In genomic region chr7:74438327-74438726, GRCh38 we compare ENCODE assay signal across 29 cellular contexts.
"Had no signal": no experiment of that assay in that cellular context is flagged by ENCODE, and none has a peak within 500 bp of the region (broad histone marks: within the 10 kb centered on the region; RNA-seq: fewer than 3 reads in every experiment).

No MANE protein-coding gene starts in this region.

- H3K27ac ChIP-seq: stomach, suprapubic skin, testis, thoracic aorta, thyroid gland, tibial artery, tibial nerve, transverse colon, upper lobe of left lung, upper lobe of right lung, uterus, vagina had no signal

- H3K4me3 Mint-ChIP-seq: stimulated activated effector memory CD8-positive, alpha-beta T cell treated with anti-CD3 and anti-CD28 coated beads, Interleukin-12 subunit alpha, Interleukin-12 subunit beta, amount 100 ng/mL, for 72 hours; stimulated activated memory B cell treated with anti-CD40 and anti-IgM and Interleukin-4, amounts not matched to agents 10 μg/mL and 1 μg/mL and 100 μg/mL, for 72 hours; stimulated activated naive B cell treated with anti-CD40 and anti-IgM and Interleukin-4, amounts not matched to agents 10 μg/mL and 1 μg/mL and 100 μg/mL, for 72 hours; stimulated activated naive CD8-positive, alpha-beta T cell treated with anti-CD3 and anti-CD28 coated beads, Interleukin-15, amount 100 ng/mL, for 72 hours; stimulated activated naive CD8-positive, alpha-beta T cell treated with anti-CD3 and anti-CD28 coated beads, Interleukin-15, Interleukin-2, amounts not matched to agents 100 ng/mL and 50 ng/mL, for 24 hours; type B pancreatic cell had no signal

- H3K36me3 ChIP-seq: stomach, suprapubic skin, thoracic aorta, thyroid gland, tibial artery, tibial nerve, transverse colon, upper lobe of left lung, upper lobe of right lung, uterus, vagina had no signal

- ATAC-seq: stimulated activated effector memory CD8-positive, alpha-beta T cell treated with anti-CD3 and anti-CD28 coated beads, Interleukin-12 subunit alpha, Interleukin-12 subunit beta, amount 100 ng/mL, for 72 hours; stimulated activated memory B cell treated with anti-CD40 and anti-IgM and Interleukin-4, amounts not matched to agents 10 μg/mL and 1 μg/mL and 100 μg/mL, for 72 hours; stimulated activated naive B cell treated with anti-CD40 and anti-IgM and Interleukin-4, amounts not matched to agents 10 μg/mL and 1 μg/mL and 100 μg/mL, for 72 hours; stimulated activated naive CD8-positive, alpha-beta T cell treated with anti-CD3 and anti-CD28 coated beads, Interleukin-15, amount 100 ng/mL, for 72 hours; stimulated activated naive CD8-positive, alpha-beta T cell treated with anti-CD3 and anti-CD28 coated beads, Interleukin-15, Interleukin-2, amounts not matched to agents 100 U/mL and 50 U/mL, for 24 hours; upper lobe of right lung had no signal

- H3K27ac Mint-ChIP-seq: stimulated activated effector memory CD8-positive, alpha-beta T cell treated with anti-CD3 and anti-CD28 coated beads, Interleukin-12 subunit alpha, Interleukin-12 subunit beta, amount 100 ng/mL, for 72 hours; stimulated activated memory B cell treated with anti-CD40 and anti-IgM and Interleukin-4, amounts not matched to agents 10 μg/mL and 1 μg/mL and 100 μg/mL, for 72 hours; stimulated activated naive B cell treated with anti-CD40 and anti-IgM and Interleukin-4, amounts not matched to agents 10 μg/mL and 1 μg/mL and 100 μg/mL, for 72 hours; stimulated activated naive CD8-positive, alpha-beta T cell treated with anti-CD3 and anti-CD28 coated beads, Interleukin-15, Interleukin-2, amounts not matched to agents 100 ng/mL and 50 ng/mL, for 24 hours; type B pancreatic cell had no signal

- H3K27me3 Mint-ChIP-seq: stimulated activated naive CD8-positive, alpha-beta T cell treated with anti-CD3 and anti-CD28 coated beads, Interleukin-15, amount 100 ng/mL, for 72 hours; stimulated activated naive CD8-positive, alpha-beta T cell treated with anti-CD3 and anti-CD28 coated beads, Interleukin-15, Interleukin-2, amounts not matched to agents 100 ng/mL and 50 ng/mL, for 24 hours; type B pancreatic cell had no signal

- FAIRE-seq: urothelium cell line had no signal

- H3K27me3 ChIP-seq: suprapubic skin, testis, thyroid gland, tibial artery, tibial nerve, transverse colon, upper lobe of left lung, upper lobe of right lung, uterus, vagina had no signal

- H3K4me3 ChIP-seq: stomach, suprapubic skin, testis, thoracic aorta, thyroid gland, tibial artery, tibial nerve, transverse colon, upper lobe of left lung, upper lobe of right lung, uterus, vagina had no signal

- H3K4me1 Mint-ChIP-seq: stimulated activated effector memory CD8-positive, alpha-beta T cell treated with anti-CD3 and anti-CD28 coated beads, Interleukin-12 subunit alpha, Interleukin-12 subunit beta, amount 100 ng/mL, for 72 hours; stimulated activated memory B cell treated with anti-CD40 and anti-IgM and Interleukin-4, amounts not matched to agents 10 μg/mL and 1 μg/mL and 100 μg/mL, for 72 hours; stimulated activated naive CD8-positive, alpha-beta T cell treated with anti-CD3 and anti-CD28 coated beads, Interleukin-15, amount 100 ng/mL, for 72 hours had no signal

- H3K9me3 ChIP-seq: suprapubic skin, testis, thyroid gland, upper lobe of right lung, uterus, vagina had no signal

- DNase-seq: stimulated activated CD4-positive, alpha-beta T cell treated with anti-CD3 and anti-CD28 coated beads, Interleukin-2, amount 100 ng/mL, for 48 hours; stimulated activated CD4-positive, alpha-beta T cell treated with anti-CD3 and anti-CD28 coated beads, Interleukin-4, amount 100 ng/mL, for 1 hour; stimulated activated CD4-positive, alpha-beta T cell treated with anti-CD3 and anti-CD28 coated beads, Interleukin-4, amount 100 ng/mL, for 24 hours; stimulated activated CD4-positive, alpha-beta T cell treated with anti-CD3 and anti-CD28 coated beads, Interleukin-4, amount 100 ng/mL, for 4 hours; stimulated activated CD8-positive, alpha-beta memory T cell treated with anti-CD3 and anti-CD28 coated beads, Interleukin-4, amount 100 ng/mL, for 48 hours; stimulated activated naive B cell treated with anti-CD40 and anti-IgM and Interleukin-4, amounts not matched to agents 10 μg/mL and 1 μg/mL and 100 μg/mL, for 72 hours; stimulated activated naive CD4-positive, alpha-beta T cell; stimulated activated naive CD4-positive, alpha-beta T cell treated with Interleukin-2 at 50 U/mL for 16 hours; stimulated activated naive CD8-positive, alpha-beta T cell treated with anti-CD3 and anti-CD28 coated beads, Interleukin-15, amount 100 ng/mL, for 72 hours; stimulated activated naive CD8-positive, alpha-beta T cell treated with anti-CD3 and anti-CD28 coated beads, Interleukin-15, Interleukin-2, amounts not matched to agents 100 U/mL and 50 U/mL, for 24 hours; stomach; substantia nigra; testis; thyroid gland; tibial artery; transverse colon; trophoblast cell; upper lobe of left lung; upper lobe of right lung; uterus had no signal

- H3K4me1 ChIP-seq: stomach, suprapubic skin, testis, tibial artery, tibial nerve, transverse colon, upper lobe of left lung, upper lobe of right lung, uterus, vagina had no signal

- H3K36me3 Mint-ChIP-seq: stimulated activated effector memory CD8-positive, alpha-beta T cell treated with anti-CD3 and anti-CD28 coated beads, Interleukin-12 subunit alpha, Interleukin-12 subunit beta, amount 100 ng/mL, for 72 hours; stimulated activated memory B cell treated with anti-CD40 and anti-IgM and Interleukin-4, amounts not matched to agents 10 μg/mL and 1 μg/mL and 100 μg/mL, for 72 hours; type B pancreatic cell had no signal
